ENCODE assay signal across 2 cellular contexts in the genomic region with DNA sequence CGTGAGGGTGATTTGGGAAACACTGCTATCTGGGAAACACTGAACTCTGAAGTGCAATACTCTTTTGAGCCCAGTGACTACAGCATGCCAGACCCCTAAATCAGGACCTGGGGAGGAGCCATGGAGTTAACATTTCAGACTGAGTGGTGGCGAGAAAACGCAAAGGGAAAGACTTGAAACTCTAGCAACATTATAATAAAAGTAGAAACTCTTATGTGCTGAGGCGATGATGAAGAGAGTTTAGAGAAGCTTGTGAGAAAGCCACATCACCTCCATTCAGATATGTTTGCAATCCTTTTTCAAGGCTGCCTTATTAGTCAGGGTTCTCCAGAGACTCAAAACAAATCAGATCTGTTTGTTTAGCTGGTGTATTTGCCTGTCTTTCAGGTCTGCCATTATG.
TF ChIP-seq lines count a peak whose summit lies in the region.

No MANE protein-coding gene starts in this region.

TF ChIP-seq in SK-N-SH, 30 proteins besides CTCF, POLR2A, EP300 and RAD21 (continued from another document):
- TF ChIP-seq RXRA (IDR thresholded peaks at IDR 0.05; ENCODE audit: borderline replicate concordance, low read depth): no peak
- no peak for TF ChIP-seq NFIC (IDR thresholded peaks at IDR 0.05; ENCODE audit: borderline replicate concordance)
- TF ChIP-seq TCF12 (IDR thresholded peaks at IDR 0.05): no peak
- TF ChIP-seq, protein P1, sequence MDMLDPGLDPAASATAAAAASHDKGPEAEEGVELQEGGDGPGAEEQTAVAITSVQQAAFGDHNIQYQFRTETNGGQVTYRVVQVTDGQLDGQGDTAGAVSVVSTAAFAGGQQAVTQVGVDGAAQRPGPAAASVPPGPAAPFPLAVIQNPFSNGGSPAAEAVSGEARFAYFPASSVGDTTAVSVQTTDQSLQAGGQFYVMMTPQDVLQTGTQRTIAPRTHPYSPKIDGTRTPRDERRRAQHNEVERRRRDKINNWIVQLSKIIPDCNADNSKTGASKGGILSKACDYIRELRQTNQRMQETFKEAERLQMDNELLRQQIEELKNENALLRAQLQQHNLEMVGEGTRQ (IDR thresholded peaks at IDR 0.05; ENCODE audit: borderline replicate concordance, low read depth, low read length): no peak
- TF ChIP-seq MEF2A (IDR thresholded peaks at IDR 0.05; ENCODE audit: borderline replicate concordance, low read depth): no peak
- TF ChIP-seq USF1 (IDR thresholded peaks at IDR 0.05; ENCODE audit: borderline replicate concordance, low read depth): no peak
- TF ChIP-seq SIN3A (IDR thresholded peaks at IDR 0.05; ENCODE audit: borderline replicate concordance, low read depth, low read length): no peak
- TF ChIP-seq MXI1 (IDR thresholded peaks at IDR 0.05; ENCODE audit: low read depth, low read length): no peak
- no peak for TF ChIP-seq GABPA (IDR thresholded peaks at IDR 0.05; ENCODE audit: low read depth)

TF ChIP-seq in SK-N-SH treated with all-trans-retinoic acid at 6 μM for 48 hours, 23 proteins besides CTCF, POLR2A, EP300 and RAD21 (continued from another document):
- TF ChIP-seq BACH2 (CRISPR knock-in tag; IDR thresholded peaks at IDR 0.05; ENCODE audit: borderline replicate concordance) (no peak), CSRNP3 (CRISPR knock-in tag; IDR thresholded peaks at IDR 0.05) (no peak), ZC3H10 (CRISPR knock-in tag; IDR thresholded peaks at IDR 0.05) (no peak), TCF4 (CRISPR knock-in tag; IDR thresholded peaks at IDR 0.05; ENCODE audit: borderline replicate concordance) (no peak), ZNF565 (CRISPR knock-in tag; conservative IDR thresholded peaks at IDR 0.05; ENCODE audit: low read depth) (no peak), SNAI2 (CRISPR knock-in tag; IDR thresholded peaks at IDR 0.05) (no peak), PPARA (CRISPR knock-in tag; IDR thresholded peaks at IDR 0.05; ENCODE audit: borderline replicate concordance) (no peak), ZNF70 (CRISPR knock-in tag; IDR thresholded peaks at IDR 0.05) (no peak), POU6F1 (CRISPR knock-in tag; IDR thresholded peaks at IDR 0.05; ENCODE audit: borderline replicate concordance, low read depth) (no peak), ZFP3 (CRISPR knock-in tag; IDR thresholded peaks at IDR 0.05) (no peak)
TF ChIP-seq in SK-N-SH treated with all-trans-retinoic acid at 6 μM for 48 hours: peak in this region for 0.
